ENCODE assay signal across 10 cellular contexts in the genomic region with DNA sequence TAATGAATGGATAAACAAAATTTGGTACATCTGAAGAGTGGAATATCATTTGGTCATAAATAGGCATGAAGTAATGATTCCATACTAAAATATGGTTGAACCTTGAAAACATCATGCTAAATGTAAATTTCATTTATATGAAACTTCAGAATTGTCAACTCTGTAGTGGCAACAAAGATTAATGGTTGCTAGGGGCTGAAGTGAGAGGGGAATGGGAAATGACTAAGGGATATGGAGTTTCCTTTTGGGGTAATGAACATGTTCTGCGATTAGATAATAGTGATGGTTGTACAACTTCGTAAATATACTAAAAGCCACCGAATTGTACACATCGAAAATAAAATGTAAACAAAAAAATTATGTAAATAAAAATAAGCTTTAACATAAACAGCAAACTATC.
"Had no signal": no experiment of that assay in that cellular context is flagged by ENCODE, and none has a peak within 500 bp of the region (broad histone marks: within the 10 kb centered on the region; RNA-seq: fewer than 3 reads in every experiment).

No MANE protein-coding gene starts in this region.

- H3K4me2 ChIP-seq: GM23338 had no signal

- H3K4me3 ChIP-seq: GM23338, K562 had no signal

- DNase-seq: H9, HCEC 1CT, IMR-90, KG1 had no signal

- H2AFZ ChIP-seq: GM23338 had no signal

- H3K27ac ChIP-seq: HL-60 had no signal

- FAIRE-seq: H1, H54, HTR-8/SVneo, K562 had no signal
